8 cellular contexts compared by ENCODE assay signal in genomic region chr7:132614428-132615076, GRCh38. TPM values are rescaled to one million over a fixed set of nuclear protein-coding genes. Genes with fewer than 3 reads are reported as not detected.
DNase-seq lines count a peak whose midpoint lies in the region; ATAC-seq and TF ChIP-seq lines count a peak whose summit lies in the region.

No MANE protein-coding gene starts in this region.

- ATAC-seq in left lobe of liver (peak; percentile 60), HG03521 (IDR thresholded peaks at IDR 0.05; ENCODE audit: unreplicated experiment) (no peak)
- no peak for ATAC-seq in activated CD4-positive, CD25-positive, alpha-beta regulatory T cell treated with anti-CD3 and anti-CD28 coated beads, Interleukin-2, amount 50 U/mL, for 24 hours

- H3K9me3 ChIP-seq in A673 (ENCODE audit: low read depth, low read length, poor library complexity, severe bottlenecking), result no peaks in the 10 kb centered on the region
- no peaks in the 10 kb centered on the region for H3K9me3 ChIP-seq in GM23248 (ENCODE audit: low read depth)
- H3K9me3 ChIP-seq in transverse colon, result no peaks in the 10 kb centered on the region

- in situ Hi-C loops in GM23248 (cut with MboI) (no loop called here), brain microvascular endothelial cell (cut with HindIII; ENCODE audit: low pct_ligation_motif_present, low sequenced_read_pairs) (no loop called here), transverse colon (cut with MboI; ENCODE audit: low pct_ligation_motif_present in 1 of 4, low pct_unique_long_range_greater_than_20kb in 1 of 4, low sequenced_read_pairs in 3 of 4) (no loop called here)

- POLR2A ChIA-PET in A673 (lab: Charles Lee; ENCODE audit: low non-redundant PET), result no interaction called here

- H3K27me3 ChIP-seq in A673 (replicated peaks; ENCODE audit: insufficient read depth, low read depth, low read length, poor library complexity) (peaks cover 10% of the 10 kb centered on the region), GM23248 (replicated peaks; ENCODE audit: insufficient read depth) (no peaks in the 10 kb centered on the region), brain microvascular endothelial cell (replicated peaks) (no peaks in the 10 kb centered on the region), transverse colon (peaks cover 10% of the 10 kb centered on the region)

- TF ChIP-seq CTCF in A673 (conservative IDR thresholded peaks at IDR 0.05; ENCODE audit: low read depth, low read length), result no peak
- peak; percentile 50 for TF ChIP-seq CTCF in brain microvascular endothelial cell (IDR thresholded peaks at IDR 0.05; ENCODE audit: low read depth, low read length, missing control alignments)
- TF ChIP-seq CTCF in transverse colon (IDR thresholded peaks at IDR 0.05), result no peak

- H3K4me1 ChIP-seq in A673 (ENCODE audit: insufficient read depth, low read length, poor library complexity, severe bottlenecking) (no peaks in the 10 kb centered on the region), GM23248 (ENCODE audit: insufficient read depth) (peaks cover 11% of the 10 kb centered on the region), transverse colon (peaks cover 0 to 6% (median 5%) of the 10 kb centered on the region in 4 donors)

- no peak for TF ChIP-seq POLR2A in transverse colon (IDR thresholded peaks at IDR 0.05)

- intact Hi-C loops in A673 (cut with micrococcal nuclease; ENCODE audit: unreplicated experiment), result no loop called here
- intact Hi-C loops in transverse colon (cut with DNase I; ENCODE audit: low total_unique reads), result no loop called here

- no peaks in the 10 kb centered on the region for H3F3A ChIP-seq in GM23248 (ENCODE audit: insufficient read depth)

- DNase-seq in A673 (ENCODE audit: low spot score) (peak; percentile 19), GM23248 (peak; percentile 40), brain microvascular endothelial cell (no peak), left lobe of liver (ENCODE audit: low spot score) (peak; percentile 40), transverse colon (peak; percentile 12)
- DNase-seq in stimulated activated CD4-positive, alpha-beta T cell treated with anti-CD3 and anti-CD28 coated beads, Interleukin-2, amount 100 ng/mL, for 48 hours, result no peak

- TF ChIP-seq EP300 in transverse colon (IDR thresholded peaks at IDR 0.05; ENCODE audit: low read depth), result no peak

- H3K4me3 ChIP-seq in A673 (ENCODE audit: low read depth, low read length, poor library complexity, severe bottlenecking), result no peak overlapping the region
- H3K4me3 ChIP-seq in GM23248, result peak overlapping the region; percentile 61
- peak overlapping the region; percentile 32 for H3K4me3 ChIP-seq in brain microvascular endothelial cell (ENCODE audit: low read depth, low read length)
- peak overlapping the region in 1 of 4 donors; percentile 23 for H3K4me3 ChIP-seq in transverse colon

- H3K27ac ChIP-seq in A673 (ENCODE audit: low read depth, low read length, poor library complexity, severe bottlenecking) (no peak overlapping the region), GM23248 (no peak overlapping the region), brain microvascular endothelial cell (no peak overlapping the region), transverse colon (no peak overlapping the region)

- no peaks in the 10 kb centered on the region for H3K79me2 ChIP-seq in GM23248 (ENCODE audit: insufficient read depth)

- H4K20me1 ChIP-seq in GM23248 (ENCODE audit: insufficient read depth), result no peaks in the 10 kb centered on the region; the same call in 1 of the 2 replicates

- peak overlapping the region; percentile 83 for H3K4me2 ChIP-seq in GM23248 (ENCODE audit: unreplicated experiment)

- H2AFZ ChIP-seq in GM23248, result peak overlapping the region; percentile 82

- 15 to 17% methylated on average over 19 of the region's 19 CpGs for WGBS in GM23248 (ENCODE audit: low coverage in 1 of 2, low lambda C conversion rate in 2 of 2, missing lambda C conversion rate in 2 of 2), 2 experiments
- WGBS in transverse colon (ENCODE audit: low coverage in 1 of 2), 2 donors, result 6 to 21% methylated on average over 4 to 19 of the region's 19 CpGs

- H3K9me2 ChIP-seq in GM23248 (ENCODE audit: insufficient read depth), result no peaks in the 10 kb centered on the region

- CTCF ChIA-PET in A673 (lab: Charles Lee), result no interaction called here

- no peak overlapping the region for H3K9ac ChIP-seq in GM23248

- no TSS peak for BruUV-seq in A673 (replicated peaks; lab: Mats Ljungman, UMichigan)

- H3K36me3 ChIP-seq in A673 (ENCODE audit: insufficient read depth, low read length, poor library complexity, severe bottlenecking) (no peaks in the 10 kb centered on the region), GM23248 (ENCODE audit: low read depth) (no peaks in the 10 kb centered on the region), brain microvascular endothelial cell (replicated peaks) (no peaks in the 10 kb centered on the region), transverse colon (no peaks in the 10 kb centered on the region)

RNA-seq across cellular contexts. Expression of gene PLXNA4, which starts 38.3 kb away (rescaled TPM):
- total RNA-seq in A673 (2021) (0.11 and 0.37 TPM in 2 replicates), left lobe of liver (0.38 TPM), transverse colon (1 to 10 TPM; 1.1 to 2.8 (median 1.4) TPM)
- total RNA-seq in GM23248 (2014; rRNA removed; shearing (Covaris generic)), result 0.32 and 0.89 TPM in 2 replicates
- polyA plus RNA-seq in GM23248 (2016; fragmentation: Nextera tagmentation; extraction: Ambion mirVana), result 0.01 TPM in 1 of 2 replicates, not detected in the other

Comparison
In these comparisons a context has a peak if more than half of its experiments do, and no peak if none do; other contexts are left out.
1. DNase-seq: peak in A673 (single experiment), GM23248 (single experiment), left lobe of liver (single experiment) and transverse colon (single experiment); none in brain microvascular endothelial cell (single experiment) and stimulated activated CD4-positive, alpha-beta T cell treated with anti-CD3 and anti-CD28 coated beads, Interleukin-2, amount 100 ng/mL, for 48 hours (0 of 2).